In the genomic region with DNA sequence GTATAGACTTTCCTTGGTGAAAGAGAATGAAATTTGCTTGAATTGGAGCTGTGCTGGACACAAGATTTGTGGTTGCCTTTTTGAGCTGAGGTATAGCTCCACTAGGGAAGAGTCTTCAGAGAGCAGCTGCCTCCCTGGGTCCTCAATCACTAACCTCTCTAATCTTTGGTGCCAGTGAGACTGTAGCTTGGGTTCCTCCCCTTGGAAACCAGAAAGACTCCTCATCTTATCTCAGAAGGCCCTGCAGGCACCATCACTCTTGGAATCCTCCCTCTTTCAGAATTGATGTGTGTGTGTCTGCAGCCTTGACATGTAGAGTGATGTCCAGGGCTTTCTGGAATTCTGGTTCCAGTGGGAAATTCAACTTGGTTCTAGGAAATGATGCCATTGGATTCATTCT, we compare ENCODE assay signal across 26 cellular contexts.
"Had no signal": no experiment of that assay in that cellular context is flagged by ENCODE, and none has a peak within 500 bp of the region (broad histone marks: within the 10 kb centered on the region; RNA-seq: fewer than 3 reads in every experiment).

No MANE protein-coding gene starts in this region.

- H3K4me3 Mint-ChIP-seq: activated CD4-positive, alpha-beta T cell treated with anti-CD3 and anti-CD28 coated beads for 36 hours; activated T-cell treated with anti-CD3 and anti-CD28 coated beads, Interleukin-2, amount 50 U/mL, for 24 hours; activated T-helper 17 cell treated with anti-CD3 and anti-CD28 coated beads, Interleukin-2, amount 50 U/mL, for 72 hours; nephron progenitor cell; type B pancreatic cell; WTC11 had no signal

- ATAC-seq: activated CD4-positive, alpha-beta T cell treated with anti-CD3 and anti-CD28 coated beads for 36 hours; activated naive CD4-positive, alpha-beta T cell treated with anti-CD3 and anti-CD28 coated beads, Interleukin-2, amount 50 U/mL, for 72 hours; activated T-helper 17 cell treated with anti-CD3 and anti-CD28 coated beads, Interleukin-2, amount 50 U/mL, for 72 hours; gastroesophageal sphincter; left cardiac atrium; WTC11 had no signal

- H3K27ac Mint-ChIP-seq: activated CD4-positive, alpha-beta T cell treated with anti-CD3 and anti-CD28 coated beads for 36 hours; activated naive CD4-positive, alpha-beta T cell treated with anti-CD3 and anti-CD28 coated beads, Interleukin-2, amount 50 U/mL, for 72 hours; activated T-cell treated with anti-CD3 and anti-CD28 coated beads, Interleukin-2, amount 50 U/mL, for 24 hours; activated T-helper 17 cell treated with anti-CD3 and anti-CD28 coated beads, Interleukin-2, amount 50 U/mL, for 72 hours; nephron progenitor cell; type B pancreatic cell; WTC11 had no signal

- H3K4me3 ChIP-seq: adrenal gland, coronary artery, gastroesophageal sphincter, sigmoid colon, smooth muscle cell, thoracic aorta had no signal

- H3K36me3 ChIP-seq: adrenal gland, gastroesophageal sphincter, sigmoid colon, thoracic aorta had no signal

- H3K4me1 Mint-ChIP-seq: activated CD4-positive, alpha-beta T cell treated with anti-CD3 and anti-CD28 coated beads for 36 hours; activated T-helper 17 cell treated with anti-CD3 and anti-CD28 coated beads, Interleukin-2, amount 50 U/mL, for 72 hours had no signal

- DNase-seq: activated CD4-positive, alpha-beta T cell treated with anti-CD3 and anti-CD28 coated beads for 36 hours; activated CD4-positive, alpha-beta T cell treated with anti-CD3 and anti-CD28 coated beads, Interleukin-2, amount 50 U/mL, for 4 hours; activated CD8-positive, alpha-beta memory T cell treated with anti-CD3 and anti-CD28 coated beads for 24 hours; activated CD8-positive, alpha-beta memory T cell treated with anti-CD3 and anti-CD28 coated beads, Interleukin-2, amount 50 U/mL, for 4 hours; activated T-cell treated with anti-CD3 and anti-CD28 coated beads, Interleukin-2, amount 50 U/mL, for 24 hours; cerebellar nuclear complex; left cardiac atrium; nephron progenitor cell; nucleus accumbens; stimulated activated CD4-positive, alpha-beta T cell treated with anti-CD3 and anti-CD28 coated beads, Interleukin-4, amount 100 ng/mL, for 1 hour; stimulated activated naive CD4-positive, alpha-beta T cell; T-helper 9 cell had no signal

- FAIRE-seq: astrocyte, bronchial epithelial cell, islet of Langerhans had no signal

- H3K9me3 ChIP-seq: adrenal gland, gastroesophageal sphincter, sigmoid colon, thoracic aorta had no signal

- H3K27ac ChIP-seq: coronary artery, epithelial cell of prostate, gastroesophageal sphincter, sigmoid colon, thoracic aorta had no signal

- H3K9me3 Mint-ChIP-seq: activated naive CD4-positive, alpha-beta T cell treated with anti-CD3 and anti-CD28 coated beads, Interleukin-2, amount 50 U/mL, for 72 hours; activated T-cell treated with anti-CD3 and anti-CD28 coated beads, Interleukin-2, amount 50 U/mL, for 24 hours; activated T-helper 17 cell treated with anti-CD3 and anti-CD28 coated beads, Interleukin-2, amount 50 U/mL, for 72 hours; nephron progenitor cell; WTC11 had no signal

- H3K36me3 Mint-ChIP-seq: activated naive CD4-positive, alpha-beta T cell treated with anti-CD3 and anti-CD28 coated beads, Interleukin-2, amount 50 U/mL, for 72 hours; type B pancreatic cell; WTC11 had no signal

- H3K27me3 ChIP-seq: adrenal gland, gastroesophageal sphincter, sigmoid colon had no signal

- H3K4me2 ChIP-seq: smooth muscle cell had no signal
